1 cellular context compared by ENCODE assay signal in the genomic region with DNA sequence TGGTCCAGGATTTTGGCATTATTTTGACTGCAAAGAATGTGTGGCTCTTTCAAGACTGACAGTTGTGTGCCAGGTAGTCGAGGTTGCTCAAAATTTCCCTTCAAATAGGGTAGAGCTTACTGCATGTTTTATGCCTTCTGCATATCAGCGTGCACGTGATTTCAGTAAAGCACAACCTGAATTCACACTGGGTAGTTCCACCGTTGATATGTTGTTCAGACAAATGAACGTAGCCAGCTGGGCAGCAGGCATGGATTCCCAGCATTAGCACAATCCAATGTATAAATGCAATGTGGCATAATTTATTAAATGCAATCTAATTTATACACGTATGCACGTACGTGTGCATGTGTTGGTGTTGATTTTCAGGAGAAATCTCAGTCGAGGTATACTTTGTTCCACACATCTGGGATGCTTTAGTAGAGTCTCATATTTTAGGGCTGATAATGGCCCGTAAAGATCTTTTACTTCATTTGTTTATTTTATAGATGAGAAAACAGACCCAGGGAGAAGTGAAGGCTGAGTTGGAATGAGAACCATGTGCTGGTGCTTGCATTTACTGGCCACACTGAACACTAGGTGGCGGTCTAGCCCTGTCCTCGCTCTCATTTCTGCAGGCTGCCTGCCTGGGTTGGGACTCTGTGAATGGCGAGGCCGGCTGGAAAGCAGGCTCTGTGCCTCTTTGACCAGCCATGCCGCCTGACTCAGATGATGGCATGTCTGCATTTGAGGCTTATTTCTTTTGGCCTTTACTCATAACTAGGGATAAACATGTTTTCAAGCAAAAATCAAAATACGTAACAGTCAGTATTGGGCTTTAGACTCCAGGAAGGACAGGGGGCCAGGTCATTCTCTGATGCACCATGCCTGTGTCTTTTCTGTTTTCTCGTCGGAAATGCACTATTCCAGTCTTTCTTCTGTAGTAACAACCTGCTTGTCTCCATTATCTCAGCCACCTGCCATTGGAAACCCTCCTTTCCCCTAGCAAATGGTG.
TF ChIP-seq lines count a peak whose summit lies in the region.

No MANE protein-coding gene starts in this region.

TF ChIP-seq in HepG2, 621 proteins besides CTCF, POLR2A, EP300 and RAD21 (continued from another document):
- TF ChIP-seq ZNF747 (CRISPR knock-in tag; IDR thresholded peaks at IDR 0.05; ENCODE audit: borderline replicate concordance) (no peak), STAG1 (CRISPR knock-in tag; IDR thresholded peaks at IDR 0.05) (peak; percentile 69), ZNF605 (CRISPR knock-in tag; IDR thresholded peaks at IDR 0.05) (no peak), ZNF331 (CRISPR knock-in tag; IDR thresholded peaks at IDR 0.05) (0 out of 2 replicates have a peak, but pooled peaks have one; percentile 35), ELF3 (CRISPR knock-in tag; IDR thresholded peaks at IDR 0.05) (0 out of 2 replicates have a peak, but pooled peaks have one; percentile 16), SMARCC2 (IDR thresholded peaks at IDR 0.05) (no peak), ZNF768 (CRISPR knock-in tag; IDR thresholded peaks at IDR 0.05) (no peak), ZNF678 (CRISPR knock-in tag; IDR thresholded peaks at IDR 0.05) (no peak), KLF13 (CRISPR knock-in tag; IDR thresholded peaks at IDR 0.05) (no peak), SMAD3 (CRISPR knock-in tag; IDR thresholded peaks at IDR 0.05) (0 out of 2 replicates have a peak, but pooled peaks have one; percentile 32), ZNF432 (CRISPR knock-in tag; IDR thresholded peaks at IDR 0.05; ENCODE audit: borderline replicate concordance) (no peak), HDAC6 (IDR thresholded peaks at IDR 0.05; ENCODE audit: low read depth, low read length) (no peak), NR1H2 (CRISPR knock-in tag; IDR thresholded peaks at IDR 0.05; ENCODE audit: borderline replicate concordance, low read depth) (no peak), HNRNPLL (IDR thresholded peaks at IDR 0.05; ENCODE audit: low read depth, low read length, poor library complexity, severe bottlenecking) (no peak), HDAC1 (CRISPR knock-in tag; IDR thresholded peaks at IDR 0.05) (no peak), ZNF883 (CRISPR knock-in tag; IDR thresholded peaks at IDR 0.05; ENCODE audit: not compliant biosample characterization) (no peak), GTF3A (CRISPR knock-in tag; conservative IDR thresholded peaks at IDR 0.05) (no peak), TEAD3 (CRISPR knock-in tag; optimal IDR thresholded peaks at IDR 0.05; ENCODE audit: borderline replicate concordance) (peak; percentile 74)
- TF ChIP-seq, protein P1, sequence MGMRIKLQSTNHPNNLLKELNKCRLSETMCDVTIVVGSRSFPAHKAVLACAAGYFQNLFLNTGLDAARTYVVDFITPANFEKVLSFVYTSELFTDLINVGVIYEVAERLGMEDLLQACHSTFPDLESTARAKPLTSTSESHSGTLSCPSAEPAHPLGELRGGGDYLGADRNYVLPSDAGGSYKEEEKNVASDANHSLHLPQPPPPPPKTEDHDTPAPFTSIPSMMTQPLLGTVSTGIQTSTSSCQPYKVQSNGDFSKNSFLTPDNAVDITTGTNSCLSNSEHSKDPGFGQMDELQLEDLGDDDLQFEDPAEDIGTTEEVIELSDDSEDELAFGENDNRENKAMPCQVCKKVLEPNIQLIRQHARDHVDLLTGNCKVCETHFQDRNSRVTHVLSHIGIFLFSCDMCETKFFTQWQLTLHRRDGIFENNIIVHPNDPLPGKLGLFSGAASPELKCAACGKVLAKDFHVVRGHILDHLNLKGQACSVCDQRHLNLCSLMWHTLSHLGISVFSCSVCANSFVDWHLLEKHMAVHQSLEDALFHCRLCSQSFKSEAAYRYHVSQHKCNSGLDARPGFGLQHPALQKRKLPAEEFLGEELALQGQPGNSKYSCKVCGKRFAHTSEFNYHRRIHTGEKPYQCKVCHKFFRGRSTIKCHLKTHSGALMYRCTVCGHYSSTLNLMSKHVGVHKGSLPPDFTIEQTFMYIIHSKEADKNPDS (CRISPR knock-in tag; IDR thresholded peaks at IDR 0.05), result no peak
- TF ChIP-seq, protein P2, sequence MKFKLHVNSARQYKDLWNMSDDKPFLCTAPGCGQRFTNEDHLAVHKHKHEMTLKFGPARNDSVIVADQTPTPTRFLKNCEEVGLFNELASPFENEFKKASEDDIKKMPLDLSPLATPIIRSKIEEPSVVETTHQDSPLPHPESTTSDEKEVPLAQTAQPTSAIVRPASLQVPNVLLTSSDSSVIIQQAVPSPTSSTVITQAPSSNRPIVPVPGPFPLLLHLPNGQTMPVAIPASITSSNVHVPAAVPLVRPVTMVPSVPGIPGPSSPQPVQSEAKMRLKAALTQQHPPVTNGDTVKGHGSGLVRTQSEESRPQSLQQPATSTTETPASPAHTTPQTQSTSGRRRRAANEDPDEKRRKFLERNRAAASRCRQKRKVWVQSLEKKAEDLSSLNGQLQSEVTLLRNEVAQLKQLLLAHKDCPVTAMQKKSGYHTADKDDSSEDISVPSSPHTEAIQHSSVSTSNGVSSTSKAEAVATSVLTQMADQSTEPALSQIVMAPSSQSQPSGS (CRISPR knock-in tag; IDR thresholded peaks at IDR 0.05), result 0 out of 2 replicates have a peak, but pooled peaks have one; percentile 47
- TF ChIP-seq, protein P3, sequence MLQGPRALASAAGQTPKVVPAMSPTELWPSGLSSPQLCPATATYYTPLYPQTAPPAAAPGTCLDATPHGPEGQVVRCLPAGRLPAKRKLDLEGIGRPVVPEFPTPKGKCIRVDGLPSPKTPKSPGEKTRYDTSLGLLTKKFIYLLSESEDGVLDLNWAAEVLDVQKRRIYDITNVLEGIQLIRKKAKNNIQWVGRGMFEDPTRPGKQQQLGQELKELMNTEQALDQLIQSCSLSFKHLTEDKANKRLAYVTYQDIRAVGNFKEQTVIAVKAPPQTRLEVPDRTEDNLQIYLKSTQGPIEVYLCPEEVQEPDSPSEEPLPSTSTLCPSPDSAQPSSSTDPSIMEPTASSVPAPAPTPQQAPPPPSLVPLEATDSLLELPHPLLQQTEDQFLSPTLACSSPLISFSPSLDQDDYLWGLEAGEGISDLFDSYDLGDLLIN (CRISPR knock-in tag; IDR thresholded peaks at IDR 0.05; ENCODE audit: borderline replicate concordance), result no peak
- TF ChIP-seq, protein P4, sequence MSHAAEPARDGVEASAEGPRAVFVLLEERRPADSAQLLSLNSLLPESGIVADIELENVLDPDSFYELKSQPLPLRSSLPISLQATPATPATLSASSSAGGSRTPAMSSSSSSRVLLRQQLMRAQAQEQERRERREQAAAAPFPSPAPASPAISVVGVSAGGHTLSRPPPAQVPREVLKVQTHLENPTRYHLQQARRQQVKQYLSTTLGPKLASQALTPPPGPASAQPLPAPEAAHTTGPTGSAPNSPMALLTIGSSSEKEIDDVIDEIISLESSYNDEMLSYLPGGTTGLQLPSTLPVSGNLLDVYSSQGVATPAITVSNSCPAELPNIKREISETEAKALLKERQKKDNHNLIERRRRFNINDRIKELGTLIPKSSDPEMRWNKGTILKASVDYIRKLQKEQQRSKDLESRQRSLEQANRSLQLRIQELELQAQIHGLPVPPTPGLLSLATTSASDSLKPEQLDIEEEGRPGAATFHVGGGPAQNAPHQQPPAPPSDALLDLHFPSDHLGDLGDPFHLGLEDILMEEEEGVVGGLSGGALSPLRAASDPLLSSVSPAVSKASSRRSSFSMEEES (CRISPR knock-in tag; IDR thresholded peaks at IDR 0.05), result no peak
